In the genomic region with DNA sequence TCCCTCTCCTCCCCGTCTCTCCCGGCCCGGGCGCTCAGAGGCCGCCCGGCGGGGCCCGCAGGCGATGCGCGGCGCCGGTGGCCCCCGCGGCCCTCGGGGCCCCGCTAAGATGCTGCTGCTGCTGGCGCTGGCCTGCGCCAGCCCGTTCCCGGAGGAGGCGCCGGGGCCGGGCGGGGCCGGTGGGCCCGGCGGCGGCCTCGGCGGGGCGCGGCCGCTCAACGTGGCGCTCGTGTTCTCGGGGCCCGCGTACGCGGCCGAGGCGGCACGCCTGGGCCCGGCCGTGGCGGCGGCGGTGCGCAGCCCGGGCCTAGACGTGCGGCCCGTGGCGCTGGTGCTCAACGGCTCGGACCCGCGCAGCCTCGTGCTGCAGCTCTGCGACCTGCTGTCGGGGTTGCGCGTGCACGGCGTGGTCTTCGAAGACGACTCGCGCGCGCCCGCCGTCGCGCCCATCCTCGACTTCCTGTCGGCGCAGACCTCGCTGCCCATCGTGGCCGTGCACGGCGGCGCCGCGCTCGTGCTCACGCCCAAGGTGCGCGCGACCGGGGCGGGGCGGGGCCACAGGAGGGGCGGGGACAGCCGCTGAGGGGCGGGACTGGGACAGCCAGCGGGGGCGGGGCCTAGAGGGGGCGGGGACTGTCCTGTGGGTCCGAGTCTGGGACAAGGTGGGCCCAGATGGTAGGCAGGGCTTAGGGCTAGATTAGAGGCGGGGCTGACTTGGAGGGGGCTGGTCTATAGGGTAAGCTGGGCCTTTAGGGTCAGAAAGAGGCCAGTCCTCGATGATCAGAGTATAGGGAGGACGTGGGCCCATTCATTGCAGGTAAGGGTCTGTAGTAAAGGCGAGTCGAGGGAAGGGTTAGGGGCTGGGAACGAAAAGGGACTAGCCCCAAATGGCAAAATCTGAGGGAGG, we compare ENCODE assay signal across 1 cellular context.
A peak's percentile ranks its signal among the peaks of the same experiment; 100 is the strongest.
TF ChIP-seq lines count a peak whose summit lies in the region.

No MANE protein-coding gene starts in this region.

TF ChIP-seq in K562, 482 proteins besides CTCF, POLR2A, EP300 and RAD21 (continued from another document and continues in another):
- TF ChIP-seq MGA (IDR thresholded peaks at IDR 0.05) (peak; percentile 62), ZNF282 (CRISPR knock-in tag; IDR thresholded peaks at IDR 0.05) (peak; percentile 87; the same call in 1 of the 2 replicates), TAF9B (IDR thresholded peaks at IDR 0.05; ENCODE audit: partially characterized antibody) (peak; percentile 29), GABPA (tag; conservative IDR thresholded peaks at IDR 0.05; ENCODE audit: low read depth) (peak; percentile 81), PTRF (tag; IDR thresholded peaks at IDR 0.05) (no peak), MYC (IDR thresholded peaks at IDR 0.05; ENCODE audit: low read depth, low read length) (peak; percentile 92), MYC (CRISPR knock-in tag; IDR thresholded peaks at IDR 0.05; ENCODE audit: borderline replicate concordance, low read depth) (no peak), ZNF583 (CRISPR knock-in tag; IDR thresholded peaks at IDR 0.05) (peak; percentile 69), BHLHE40 (IDR thresholded peaks at IDR 0.05; ENCODE audit: low read length) (peak; percentile 57), POLR2H (tag; IDR thresholded peaks at IDR 0.05; ENCODE audit: low read depth) (peak; percentile 86), SIN3A (IDR thresholded peaks at IDR 0.05; ENCODE audit: borderline replicate concordance in 2 of 2, control insufficient read depth in 1 of 2, low read depth in 2 of 2, low read length in 2 of 2) (no peak; a peak in 1 of 4 replicates), ZNF592 (IDR thresholded peaks at IDR 0.05) (peak; percentile 92; the same call in 1 of the 2 replicates), DMBX1 (CRISPR knock-in tag; IDR thresholded peaks at IDR 0.05; ENCODE audit: borderline replicate concordance) (peak; percentile 88), SREBF2 (CRISPR knock-in tag; IDR thresholded peaks at IDR 0.05) (no peak), ZNF263 (CRISPR knock-in tag; IDR thresholded peaks at IDR 0.05; ENCODE audit: borderline replicate concordance) (no peak), ZMIZ1 (IDR thresholded peaks at IDR 0.05; ENCODE audit: low read depth in 2 of 2, low read length in 2 of 2) (no peak), NR2C2 (CRISPR knock-in tag; IDR thresholded peaks at IDR 0.05) (no peak; the same call in 1 of the 2 replicates), NR2C2 (tag; IDR thresholded peaks at IDR 0.05) (peak; percentile 69), TBP (optimal IDR thresholded peaks at IDR 0.05; ENCODE audit: low read depth, low read length) (peak; percentile 84)
- TF ChIP-seq, protein P1, sequence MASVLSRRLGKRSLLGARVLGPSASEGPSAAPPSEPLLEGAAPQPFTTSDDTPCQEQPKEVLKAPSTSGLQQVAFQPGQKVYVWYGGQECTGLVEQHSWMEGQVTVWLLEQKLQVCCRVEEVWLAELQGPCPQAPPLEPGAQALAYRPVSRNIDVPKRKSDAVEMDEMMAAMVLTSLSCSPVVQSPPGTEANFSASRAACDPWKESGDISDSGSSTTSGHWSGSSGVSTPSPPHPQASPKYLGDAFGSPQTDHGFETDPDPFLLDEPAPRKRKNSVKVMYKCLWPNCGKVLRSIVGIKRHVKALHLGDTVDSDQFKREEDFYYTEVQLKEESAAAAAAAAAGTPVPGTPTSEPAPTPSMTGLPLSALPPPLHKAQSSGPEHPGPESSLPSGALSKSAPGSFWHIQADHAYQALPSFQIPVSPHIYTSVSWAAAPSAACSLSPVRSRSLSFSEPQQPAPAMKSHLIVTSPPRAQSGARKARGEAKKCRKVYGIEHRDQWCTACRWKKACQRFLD (CRISPR knock-in tag; IDR thresholded peaks at IDR 0.05): peak; percentile 98
